11 cellular contexts compared by ENCODE assay signal in genomic region chr2:126664639-126665038, GRCh38. TPM values are rescaled to one million over a fixed set of nuclear protein-coding genes. Genes with fewer than 3 reads are reported as not detected.
A peak's percentile ranks its signal among the peaks of the same experiment; 100 is the strongest.
DNase-seq lines count a peak whose midpoint lies in the region; ATAC-seq and TF ChIP-seq lines count a peak whose summit lies in the region.
"Had no signal": no experiment of that assay in that cellular context is flagged by ENCODE, and none has a peak within 500 bp of the region (broad histone marks: within the 10 kb centered on the region; RNA-seq: fewer than 3 reads in every experiment).

No MANE protein-coding gene starts in this region.

- CTCF ChIA-PET in CD8-positive, alpha-beta T cell (lab: Charles Lee): interaction anchor here (0.8 to 6.0 kb wide), 5 partner anchors 24 to 137 kb away, joined by 3 to 32 read pairs (median 3); no protein-coding TSS in a partner anchor

- H2AFZ ChIP-seq in smooth muscle cell (ENCODE audit: low read depth) (no peak overlapping the region), GM23338 (no peak overlapping the region)

- intact Hi-C loops in CD8-positive, alpha-beta T cell (cut with DNase I, micrococcal nuclease): no loop called here
- intact Hi-C loops in left lung (cut with DNase I): no loop called here

- TF ChIP-seq CTCF in CD8-positive, alpha-beta T cell (IDR thresholded peaks at IDR 0.05): no peak
- TF ChIP-seq CTCF in smooth muscle cell (IDR thresholded peaks at IDR 0.05; ENCODE audit: borderline replicate concordance, insufficient read depth, poor library complexity, severe bottlenecking) (no peak), left lung (IDR thresholded peaks at IDR 0.05) (no peak), foreskin keratinocyte (conservative IDR thresholded peaks at IDR 0.05) (no peak), GM23338 (conservative IDR thresholded peaks at IDR 0.05; ENCODE audit: low read depth in 2 of 2) (no peak)

- peak overlapping the region; percentile 59 for H3K4me3 Mint-ChIP-seq in CD8-positive, alpha-beta T cell
- H3K4me3 Mint-ChIP-seq in activated naive CD8-positive, alpha-beta T cell treated with anti-CD3 and anti-CD28 coated beads, Interleukin-2, amount 10 ng/mL, durations not matched to agents 7 days and 5 days: peak overlapping the region; percentile 71
- H3K4me3 Mint-ChIP-seq in GM23338: no peak overlapping the region

- peaks cover 89% of the 10 kb centered on the region for H3K4me1 ChIP-seq in CD8-positive, alpha-beta T cell (ENCODE audit: insufficient read depth, low read length)
- no peaks in the 10 kb centered on the region for H3K4me1 ChIP-seq in smooth muscle cell (ENCODE audit: low read depth)
- H3K4me1 ChIP-seq in left lung: peaks cover 9 to 85% of the 10 kb centered on the region in 2 donors
- H3K4me1 ChIP-seq in foreskin keratinocyte: no peaks in the 10 kb centered on the region
- no peaks in the 10 kb centered on the region for H3K4me1 ChIP-seq in GM23338 (ENCODE audit: insufficient read depth)

- H3K36me3 ChIP-seq in CD8-positive, alpha-beta T cell (ENCODE audit: insufficient read depth, low read length): peaks cover 7% of the 10 kb centered on the region
- H3K36me3 ChIP-seq in smooth muscle cell (ENCODE audit: low read depth): no peaks in the 10 kb centered on the region
- no peaks in the 10 kb centered on the region for H3K36me3 ChIP-seq in left lung
- no peaks in the 10 kb centered on the region for H3K36me3 ChIP-seq in GM23338 (ENCODE audit: insufficient read depth)

- H3K9me3 ChIP-seq in CD8-positive, alpha-beta T cell (ENCODE audit: low read length): no peaks in the 10 kb centered on the region
- H3K9me3 ChIP-seq in smooth muscle cell (replicated peaks; ENCODE audit: low read depth) (no peaks in the 10 kb centered on the region), left lung (no peaks in the 10 kb centered on the region)
- H3K9me3 ChIP-seq: body of pancreas had no signal

- H3K27ac ChIP-seq in CD8-positive, alpha-beta T cell (ENCODE audit: low read depth, low read length): peak overlapping the region; percentile 56
- H3K27ac ChIP-seq in smooth muscle cell (ENCODE audit: low read depth): no peak overlapping the region
- peak overlapping the region in 1 of 2 donors; percentile 34 for H3K27ac ChIP-seq in left lung
- H3K27ac ChIP-seq in foreskin keratinocyte: no peak overlapping the region
- H3K27ac ChIP-seq in GM23338 (ENCODE audit: low read depth): no peak overlapping the region
- H3K27ac ChIP-seq: KMS-11 had no signal

- H3K9me2 ChIP-seq in GM23338 (ENCODE audit: insufficient read depth): no peaks in the 10 kb centered on the region

- no peak overlapping the region for H3K4me2 ChIP-seq in smooth muscle cell
- no peak overlapping the region for H3K4me2 ChIP-seq in GM23338
- H3K4me2 ChIP-seq: KMS-11 had no signal

- H3K9ac ChIP-seq in smooth muscle cell (ENCODE audit: low read depth): no peak overlapping the region
- H3K9ac ChIP-seq: KMS-11 had no signal

- peaks cover 57% of the 10 kb centered on the region for H4K20me1 ChIP-seq in smooth muscle cell (ENCODE audit: low read depth)
- no peaks in the 10 kb centered on the region for H4K20me1 ChIP-seq in GM23338 (replicated peaks; ENCODE audit: insufficient read depth)

- H3F3A ChIP-seq in smooth muscle cell (ENCODE audit: low read depth) (no peaks in the 10 kb centered on the region), GM23338 (replicated peaks; ENCODE audit: low read depth) (no peaks in the 10 kb centered on the region)

- H3K79me2 ChIP-seq in smooth muscle cell (ENCODE audit: low read depth): peaks cover 4% of the 10 kb centered on the region
- peaks cover 7% of the 10 kb centered on the region; the same call in 1 of the 2 replicates for H3K79me2 ChIP-seq in GM23338 (replicated peaks; ENCODE audit: insufficient read depth)

- POLR2A ChIA-PET in CD8-positive, alpha-beta T cell (lab: Charles Lee): interaction anchor here (1.1 kb wide), 1 partner anchor 12 kb away, joined by 5 read pairs; no protein-coding TSS in a partner anchor
- POLR2A ChIA-PET in activated naive CD8-positive, alpha-beta T cell treated with anti-CD3 and anti-CD28 coated beads, Interleukin-2, amount 10 ng/mL, durations not matched to agents 7 days and 5 days (lab: Charles Lee): interaction anchor here (1.3 to 1.9 kb wide), 3 partner anchors 9 to 112 kb away, joined by 3 to 8 read pairs (median 7); no protein-coding TSS in a partner anchor

- peak overlapping the region; percentile 96 for H3K27ac Mint-ChIP-seq in CD8-positive, alpha-beta T cell
- peak overlapping the region; percentile 98 for H3K27ac Mint-ChIP-seq in activated naive CD8-positive, alpha-beta T cell treated with anti-CD3 and anti-CD28 coated beads, Interleukin-2, amount 10 ng/mL, durations not matched to agents 7 days and 5 days
- H3K27ac Mint-ChIP-seq in GM23338: no peak overlapping the region

- H3K4me3 ChIP-seq in CD8-positive, alpha-beta T cell (ENCODE audit: low read depth, low read length): peak overlapping the region; percentile 17
- H3K4me3 ChIP-seq in smooth muscle cell (no peak overlapping the region), left lung (no peak overlapping the region), GM23338 (no peak overlapping the region)
- H3K4me3 ChIP-seq: body of pancreas had no signal

- no peaks in the 10 kb centered on the region for H3K27me3 ChIP-seq in CD8-positive, alpha-beta T cell (ENCODE audit: insufficient read depth, low read length)
- H3K27me3 ChIP-seq in smooth muscle cell (ENCODE audit: low read depth) (no peaks in the 10 kb centered on the region), left lung (no peaks in the 10 kb centered on the region), foreskin keratinocyte (no peaks in the 10 kb centered on the region), GM23338 (ENCODE audit: insufficient read depth) (no peaks in the 10 kb centered on the region)
- H3K27me3 ChIP-seq: body of pancreas had no signal

- H3K9me3 Mint-ChIP-seq in CD8-positive, alpha-beta T cell: no peaks in the 10 kb centered on the region
- no peaks in the 10 kb centered on the region for H3K9me3 Mint-ChIP-seq in activated naive CD8-positive, alpha-beta T cell treated with anti-CD3 and anti-CD28 coated beads, Interleukin-2, amount 10 ng/mL, durations not matched to agents 7 days and 5 days
- no peaks in the 10 kb centered on the region for H3K9me3 Mint-ChIP-seq in GM23338

- peaks cover 97% of the 10 kb centered on the region for H3K4me1 Mint-ChIP-seq in CD8-positive, alpha-beta T cell (ENCODE audit: low read depth)
- H3K4me1 Mint-ChIP-seq in activated naive CD8-positive, alpha-beta T cell treated with anti-CD3 and anti-CD28 coated beads, Interleukin-2, amount 10 ng/mL, durations not matched to agents 7 days and 5 days: peaks cover 68% of the 10 kb centered on the region
- peaks cover 15% of the 10 kb centered on the region for H3K4me1 Mint-ChIP-seq in GM23338

- peaks cover 68% of the 10 kb centered on the region for H3K36me3 Mint-ChIP-seq in CD8-positive, alpha-beta T cell
- peaks cover 33% of the 10 kb centered on the region for H3K36me3 Mint-ChIP-seq in activated naive CD8-positive, alpha-beta T cell treated with anti-CD3 and anti-CD28 coated beads, Interleukin-2, amount 10 ng/mL, durations not matched to agents 7 days and 5 days
- H3K36me3 Mint-ChIP-seq in GM23338 (ENCODE audit: low read depth): no peaks in the 10 kb centered on the region; the same call in 2 of the 3 replicates

- DNase-seq in CD8-positive, alpha-beta T cell: no peak
- DNase-seq in activated naive CD8-positive, alpha-beta T cell treated with anti-CD3 and anti-CD28 coated beads, Interleukin-2, amount 10 ng/mL, durations not matched to agents 7 days and 5 days: peak; percentile 51
- DNase-seq in smooth muscle cell (lab: John Stamatoyannopoulos, UW; ENCODE audit: unreplicated experiment): no peak
- DNase-seq in left lung: no peak
- DNase-seq in foreskin keratinocyte: no peak
- DNase-seq in GM23338 (ENCODE audit: low spot score): no peak
- DNase-seq: body of pancreas, hippocampal formation had no signal

- H3K27me3 Mint-ChIP-seq in CD8-positive, alpha-beta T cell (ENCODE audit: low read depth): no peaks in the 10 kb centered on the region
- H3K27me3 Mint-ChIP-seq in activated naive CD8-positive, alpha-beta T cell treated with anti-CD3 and anti-CD28 coated beads, Interleukin-2, amount 10 ng/mL, durations not matched to agents 7 days and 5 days: no peaks in the 10 kb centered on the region
- peaks cover 5% of the 10 kb centered on the region for H3K27me3 Mint-ChIP-seq in GM23338 (ENCODE audit: insufficient read depth, low read depth, poor library complexity)

- WGBS in smooth muscle cell (ENCODE audit: low lambda C conversion rate): 92% methylated on average over 2 of the region's 2 CpGs

- ATAC-seq in CD8-positive, alpha-beta T cell: peak; percentile 5
- peak; percentile 32 for ATAC-seq in GM19372 (IDR thresholded peaks at IDR 0.05; ENCODE audit: low read depth, unreplicated experiment)
- ATAC-seq in HG03066 (IDR thresholded peaks at IDR 0.05; ENCODE audit: low read depth, unreplicated experiment): peak; percentile 45
- peak; percentile 13 for ATAC-seq in activated naive CD8-positive, alpha-beta T cell treated with anti-CD3 and anti-CD28 coated beads, Interleukin-2, amount 10 ng/mL, durations not matched to agents 7 days and 5 days (ENCODE audit: low read depth)
- no peak for ATAC-seq in left lung
- no peak for ATAC-seq in foreskin keratinocyte
- ATAC-seq in GM23338: no peak
- ATAC-seq: body of pancreas had no signal

RNA-seq across cellular contexts. Expression of gene GYPC, which starts 8.7 kb away (rescaled TPM):
- total RNA-seq in CD8-positive, alpha-beta T cell: 100 to 1,000 TPM; 191 to 195 TPM
- 100 to 1,000 TPM; 132 to 137 TPM for total RNA-seq in activated naive CD8-positive, alpha-beta T cell treated with anti-CD3 and anti-CD28 coated beads, Interleukin-2, amount 10 ng/mL, durations not matched to agents 7 days and 5 days
- total RNA-seq in smooth muscle cell (25.5 and 25.7 TPM in 2 replicates), left lung (10 to 100 TPM; 44.0 to 74.0 TPM), foreskin keratinocyte (not detected in 2 replicates)
- polyA plus RNA-seq in smooth muscle cell (61.8 and 62.3 TPM in 2 replicates), foreskin keratinocyte (0.03 TPM in 1 of 2 replicates, not detected in the other), GM23338 (2016; fragmentation: Nextera tagmentation; extraction: Ambion mirVana) (29.7 and 31.2 TPM in 2 replicates)
- total RNA-seq in GM23338 (2014; rRNA removed; shearing (Covaris generic)): 13.4 and 19.6 TPM in 2 replicates

Comparison
In these comparisons a context has a peak if more than half of its experiments do, and no peak if none do; other contexts are left out.
1. ATAC-seq: peak in CD8-positive, alpha-beta T cell (single experiment), GM19372 (single experiment), HG03066 (single experiment) and activated naive CD8-positive, alpha-beta T cell treated with anti-CD3 and anti-CD28 coated beads, Interleukin-2, amount 10 ng/mL, durations not matched to agents 7 days and 5 days (single experiment); none in left lung (single experiment), foreskin keratinocyte (single experiment) and GM23338 (single experiment).
2. RNA of gene GYPC, which starts 8.7 kb away (total RNA-seq): 191 to 195 TPM in CD8-positive, alpha-beta T cell, 132 to 137 TPM in activated naive CD8-positive, alpha-beta T cell treated with anti-CD3 and anti-CD28 coated beads, Interleukin-2, amount 10 ng/mL, durations not matched to agents 7 days and 5 days, 44.0 to 74.0 TPM in left lung, 25.5 to 25.7 TPM in smooth muscle cell and 13.4 to 19.6 TPM in GM23338; not detected in foreskin keratinocyte; every median in the first group is over 10 times any median in the second.